19 cellular contexts compared by ENCODE assay signal in the genomic region with DNA sequence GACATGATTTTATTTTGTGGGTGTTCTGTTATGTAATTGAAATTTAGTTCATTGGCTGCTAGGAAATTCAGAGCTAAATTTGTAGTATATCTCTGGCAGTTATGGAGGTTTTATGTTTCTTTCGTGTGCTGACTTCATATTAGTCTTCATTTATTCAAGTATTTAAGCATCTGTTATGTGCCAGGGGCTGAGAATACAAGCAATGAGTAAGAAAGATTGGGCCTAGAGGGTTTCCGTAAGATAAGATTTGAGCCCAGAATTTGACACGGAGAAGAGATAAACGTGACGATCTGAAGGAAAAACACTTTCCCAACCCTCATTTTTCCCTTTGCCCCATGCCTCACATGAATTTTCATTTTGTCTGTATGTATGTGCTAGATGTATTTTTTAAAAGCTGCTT.
"Had no signal": no experiment of that assay in that cellular context is flagged by ENCODE, and none has a peak within 500 bp of the region (broad histone marks: within the 10 kb centered on the region; RNA-seq: fewer than 3 reads in every experiment).

No MANE protein-coding gene starts in this region.

- H3K4me1 ChIP-seq: left lung, spleen, tibial nerve had no signal

- H3K4me3 Mint-ChIP-seq: activated B cell treated with CpG ODN at 0.5 μM for 24 hours; activated CD4-positive, alpha-beta T cell treated with anti-CD3 and anti-CD28 coated beads for 36 hours; dendritic cell treated with granulocyte-macrophage colony-stimulating factor and Interleukin-4, amounts not matched to agents 40 ng/mL and 50 ng/mL, for 4 days; naive thymus-derived CD8-positive, alpha-beta T cell had no signal

- H3K9me3 ChIP-seq: adrenal gland, left lung, spleen, tibial nerve had no signal

- ATAC-seq: left lung; naive thymus-derived CD8-positive, alpha-beta T cell had no signal

- H3K27me3 Mint-ChIP-seq: activated B cell treated with CpG ODN at 0.5 μM for 24 hours; activated CD4-positive, alpha-beta T cell treated with anti-CD3 and anti-CD28 coated beads for 36 hours; dendritic cell treated with granulocyte-macrophage colony-stimulating factor and Interleukin-4, amounts not matched to agents 40 ng/mL and 50 ng/mL, for 4 days; naive thymus-derived CD8-positive, alpha-beta T cell; progenitor cell of endocrine pancreas had no signal

- H3K27ac ChIP-seq: adrenal gland, left lung, spleen, tibial nerve had no signal

- DNase-seq: activated B cell treated with CpG ODN at 0.5 μM for 24 hours; activated CD4-positive, alpha-beta T cell treated with anti-CD3 and anti-CD28 coated beads for 36 hours; activated gamma-delta T cell; activated naive CD4-positive, alpha-beta T cell treated with anti-CD3 and anti-CD28 coated beads, Interleukin-2, amount 50 U/mL, for 16 hours; adrenal gland; effector CD8-positive, alpha-beta T cell; foreskin melanocyte; left lung; naive thymus-derived CD8-positive, alpha-beta T cell; spleen; stimulated activated CD4-positive, alpha-beta T cell treated with anti-CD3 and anti-CD28 coated beads, Interleukin-4, amount 100 ng/mL, for 1 hour; stimulated activated naive CD8-positive, alpha-beta T cell treated with anti-CD3 and anti-CD28 coated beads, Interleukin-15, Interleukin-2, amounts not matched to agents 100 U/mL and 50 U/mL, for 24 hours; T1000 had no signal

- H3K4me1 Mint-ChIP-seq: activated B cell treated with CpG ODN at 0.5 μM for 24 hours; naive thymus-derived CD8-positive, alpha-beta T cell had no signal

- H3K4me3 ChIP-seq: adrenal gland, left lung, lung, spleen, tibial nerve had no signal

- H3K9me3 Mint-ChIP-seq: activated B cell treated with CpG ODN at 0.5 μM for 24 hours; activated T-cell treated with anti-CD3 and anti-CD28 coated beads, Interleukin-2, amount 50 U/mL, for 72 hours; dendritic cell treated with granulocyte-macrophage colony-stimulating factor and Interleukin-4, amounts not matched to agents 40 ng/mL and 50 ng/mL, for 4 days; naive thymus-derived CD8-positive, alpha-beta T cell; T-helper 1 cell treated with Interleukin-12 subunit alpha and Interleukin-12 subunit beta and Interleukin-4 antibody, amounts not matched to agents 30 μg/mL and 1 μg/mL, for 36 hours had no signal

- H3K27me3 ChIP-seq: adrenal gland, left lung, spleen, tibial nerve had no signal

- H3K27ac Mint-ChIP-seq: activated B cell treated with CpG ODN at 0.5 μM for 24 hours; activated CD4-positive, alpha-beta T cell treated with anti-CD3 and anti-CD28 coated beads for 36 hours; activated T-cell treated with anti-CD3 and anti-CD28 coated beads, Interleukin-2, amount 50 U/mL, for 72 hours; dendritic cell treated with granulocyte-macrophage colony-stimulating factor and Interleukin-4, amounts not matched to agents 40 ng/mL and 50 ng/mL, for 4 days had no signal
